Comparison of ENCODE assay signal across 8 cellular contexts in the genomic region with DNA sequence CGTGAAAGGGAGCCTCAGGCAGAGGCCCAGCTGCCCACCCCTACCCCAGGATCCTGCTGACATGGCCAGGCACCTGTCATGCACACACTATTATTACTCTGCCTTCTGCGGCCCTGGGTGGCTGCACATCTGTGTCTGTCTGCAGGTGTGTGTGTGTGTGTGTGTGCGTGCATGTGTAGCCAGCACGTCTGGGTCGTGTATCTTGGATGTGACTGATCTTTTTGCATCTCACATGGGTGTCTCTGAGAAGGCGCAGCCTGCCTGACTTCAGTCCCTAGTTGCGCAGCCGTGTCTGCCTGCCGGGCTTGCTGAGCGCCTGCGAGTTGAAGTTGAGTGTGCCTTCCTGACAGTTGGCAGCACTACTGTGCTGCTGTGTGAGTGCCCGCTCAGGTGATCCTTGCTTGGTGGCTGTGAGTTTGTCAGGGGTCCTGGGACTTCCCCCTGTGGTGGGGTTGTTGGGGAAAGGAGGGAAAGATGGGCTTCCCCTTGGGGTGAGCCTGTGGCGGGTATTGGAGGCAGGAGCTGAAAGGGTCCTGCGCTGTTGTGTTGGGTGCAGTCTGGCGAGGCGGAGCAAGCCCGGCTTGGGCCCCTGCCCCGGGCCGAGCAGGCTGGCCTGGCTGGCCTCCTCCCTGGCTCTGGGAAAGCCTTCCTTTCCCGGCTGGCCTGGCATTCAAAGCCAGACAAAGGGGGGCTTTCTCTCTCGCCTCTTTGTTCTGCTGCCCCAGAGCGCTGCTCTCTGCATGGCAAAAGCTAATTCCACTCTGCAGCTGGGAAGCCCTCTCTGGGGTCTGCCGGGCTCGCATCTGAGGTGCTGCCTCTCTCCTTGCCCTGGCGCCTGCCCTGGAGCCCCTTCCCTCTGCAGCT. TPM values are rescaled to one million over a fixed set of nuclear protein-coding genes. Genes with fewer than 3 reads are reported as not detected.
DNase-seq lines count a peak whose midpoint lies in the region; ATAC-seq and TF ChIP-seq lines count a peak whose summit lies in the region.

No MANE protein-coding gene starts in this region.

- H2AK5ac ChIP-seq in trophoblast cell (ENCODE audit: low read length) = no peak overlapping the region

- H2BK12ac ChIP-seq in trophoblast cell (ENCODE audit: low read length) = no peak overlapping the region

- WGBS in trophoblast cell (ENCODE audit: extremely low coverage, insufficient coverage, insufficient read length) = no CpG with 5 or more reads among the region's 25 CpGs

- TF ChIP-seq CTCF in GM06990 (IDR thresholded peaks at IDR 0.05; ENCODE audit: insufficient read depth, low read length, poor library complexity, severe bottlenecking) (no peak), foreskin fibroblast (IDR thresholded peaks at IDR 0.05; ENCODE audit: low read depth, low read length) (no peak)

- H3K14ac ChIP-seq in trophoblast cell (ENCODE audit: low read length) = peak overlapping the region; percentile 34

- peak overlapping the region; percentile 29 for H3K4ac ChIP-seq in trophoblast cell (ENCODE audit: low read depth, low read length)

- no peaks in the 10 kb centered on the region for H3K27me3 Mint-ChIP-seq in activated CD4-positive, alpha-beta memory T cell treated with anti-CD3 and anti-CD28 coated beads, Interleukin-2, amount 10 ng/mL, durations not matched to agents 7 days and 5 days

- peaks cover 43% of the 10 kb centered on the region for H3K36me3 Mint-ChIP-seq in activated CD4-positive, alpha-beta memory T cell treated with anti-CD3 and anti-CD28 coated beads, Interleukin-2, amount 10 ng/mL, durations not matched to agents 7 days and 5 days (ENCODE audit: low read depth)

- peak overlapping the region; percentile 8 for H3K4me2 ChIP-seq in trophoblast cell (ENCODE audit: low read length)

- H3K79me1 ChIP-seq in trophoblast cell (ENCODE audit: low read length) = peaks cover 11% of the 10 kb centered on the region

- no peak for ATAC-seq in HG03442 (IDR thresholded peaks at IDR 0.05; ENCODE audit: unreplicated experiment)
- no peak for ATAC-seq in HG03159 (IDR thresholded peaks at IDR 0.05; ENCODE audit: unreplicated experiment)

- H4K12ac ChIP-seq in trophoblast cell (ENCODE audit: low read depth, low read length) = no peak overlapping the region

- no peak overlapping the region for H2BK120ac ChIP-seq in trophoblast cell (ENCODE audit: insufficient read depth, low read length, poor library complexity)

- H3K27ac Mint-ChIP-seq in activated CD4-positive, alpha-beta memory T cell treated with anti-CD3 and anti-CD28 coated beads, Interleukin-2, amount 10 ng/mL, durations not matched to agents 7 days and 5 days = peak overlapping the region; percentile 98

- H3K4me3 Mint-ChIP-seq in activated CD4-positive, alpha-beta memory T cell treated with anti-CD3 and anti-CD28 coated beads, Interleukin-2, amount 10 ng/mL, durations not matched to agents 7 days and 5 days = peak overlapping the region; percentile 59

- H3K79me2 ChIP-seq in trophoblast cell (ENCODE audit: control insufficient read depth, insufficient read depth, low read length, poor library complexity) = peaks cover 40% of the 10 kb centered on the region

- no peak overlapping the region for H4K91ac ChIP-seq in trophoblast cell (ENCODE audit: low read depth, low read length)

- peaks cover 5% of the 10 kb centered on the region; the same call in 1 of the 2 replicates for H3K36me3 ChIP-seq in GM06990 (ENCODE audit: control insufficient read depth, insufficient read depth, low read length)
- peaks cover 31 to 38% of the 10 kb centered on the region in 2 experiments for H3K36me3 ChIP-seq in trophoblast cell (ENCODE audit: control insufficient read depth in 1 of 2, insufficient read depth in 2 of 2, low read length in 2 of 2)

- no peaks in the 10 kb centered on the region for H3K9me3 ChIP-seq in trophoblast cell (ENCODE audit: insufficient read depth, low read depth, low read length)

- peak; percentile 56 for DNase-seq in GM06990 (ENCODE audit: extremely low read depth, insufficient read length)
- peak; percentile 38 for DNase-seq in activated CD4-positive, alpha-beta memory T cell treated with anti-CD3 and anti-CD28 coated beads, Interleukin-2, amount 10 ng/mL, durations not matched to agents 7 days and 5 days
- peak in 1 of 2 donors; percentile 58 for DNase-seq in foreskin fibroblast
- no peak for DNase-seq in trophoblast cell
- no peak for DNase-seq in NCI-H1417 (lab: John Stamatoyannopoulos, UW)
- no peak for DNase-seq in T-helper 9 cell

- H2BK5ac ChIP-seq in trophoblast cell (ENCODE audit: low read depth, low read length, poor library complexity) = no peak overlapping the region

- H3K4me1 Mint-ChIP-seq in activated CD4-positive, alpha-beta memory T cell treated with anti-CD3 and anti-CD28 coated beads, Interleukin-2, amount 10 ng/mL, durations not matched to agents 7 days and 5 days = peaks cover 75% of the 10 kb centered on the region

- H3K4me3 ChIP-seq in GM06990 (replicated peaks; ENCODE audit: low read depth, low read length) = peak overlapping the region; percentile 78
- H3K4me3 ChIP-seq in foreskin fibroblast (ENCODE audit: low read depth in 1 of 2, low read length in 2 of 2) = peak overlapping the region; percentile 97 to 99
- no peak overlapping the region for H3K4me3 ChIP-seq in trophoblast cell (ENCODE audit: low read depth, low read length)

- H3K27me3 ChIP-seq in GM06990 (replicated peaks; ENCODE audit: control insufficient read depth, insufficient read depth, low read length) (no peaks in the 10 kb centered on the region), trophoblast cell (ENCODE audit: insufficient read depth, low read length) (no peaks in the 10 kb centered on the region)

- CTCF ChIA-PET in activated CD4-positive, alpha-beta memory T cell treated with anti-CD3 and anti-CD28 coated beads, Interleukin-2, amount 10 ng/mL, durations not matched to agents 7 days and 5 days (lab: Charles Lee) = interaction anchor here (1.3 kb wide), 1 partner anchor 21 kb away, joined by 4 read pairs; no protein-coding TSS in a partner anchor

- peak overlapping the region; percentile 74 for H3K18ac ChIP-seq in trophoblast cell (ENCODE audit: low read length)

- no peak overlapping the region for H3K23ac ChIP-seq in trophoblast cell (ENCODE audit: low read length)

- H4K8ac ChIP-seq in trophoblast cell (ENCODE audit: low read depth, low read length) = no peak overlapping the region

- no peaks in the 10 kb centered on the region for H3K9me3 Mint-ChIP-seq in activated CD4-positive, alpha-beta memory T cell treated with anti-CD3 and anti-CD28 coated beads, Interleukin-2, amount 10 ng/mL, durations not matched to agents 7 days and 5 days

- H3K4me1 ChIP-seq in trophoblast cell (ENCODE audit: control insufficient read depth in 1 of 2, insufficient read depth in 2 of 2, low read length in 2 of 2) = peaks cover 20 to 48% of the 10 kb centered on the region in 2 experiments

- POLR2A ChIA-PET in activated CD4-positive, alpha-beta memory T cell treated with anti-CD3 and anti-CD28 coated beads, Interleukin-2, amount 10 ng/mL, durations not matched to agents 7 days and 5 days (lab: Charles Lee) = interaction anchor here (0.8 to 3.8 kb wide), 6 partner anchors 11 to 65 kb away, joined by 3 to 52 read pairs (median 5); a partner anchor contains a TSS

- peak overlapping the region; percentile 8 for H2AFZ ChIP-seq in trophoblast cell (ENCODE audit: insufficient read depth, low read length, poor library complexity)

- H3K9ac ChIP-seq in trophoblast cell (ENCODE audit: low read length) = no peak overlapping the region

- H3K27ac ChIP-seq in trophoblast cell (ENCODE audit: low read depth, low read length) = no peak overlapping the region

RNA-seq across cellular contexts. Expression of a gene that starts 4.8 kb away (rescaled TPM):
- total RNA-seq in activated CD4-positive, alpha-beta memory T cell treated with anti-CD3 and anti-CD28 coated beads, Interleukin-2, amount 10 ng/mL, durations not matched to agents 7 days and 5 days = 10 to 100 TPM; 53.0 to 56.0 TPM
- polyA plus RNA-seq in trophoblast cell (2013) = 36.7 and 37.2 TPM in 2 replicates

Comparison
In these comparisons a context has a peak if more than half of its experiments do, and no peak if none do; other contexts are left out.
1. DNase-seq: peak in GM06990 (single experiment) and activated CD4-positive, alpha-beta memory T cell treated with anti-CD3 and anti-CD28 coated beads, Interleukin-2, amount 10 ng/mL, durations not matched to agents 7 days and 5 days (single experiment); none in trophoblast cell (0 of 2), NCI-H1417 (0 of 3) and T-helper 9 cell (single experiment).